ENCODE assay signal across 14 cellular contexts in the genomic region with DNA sequence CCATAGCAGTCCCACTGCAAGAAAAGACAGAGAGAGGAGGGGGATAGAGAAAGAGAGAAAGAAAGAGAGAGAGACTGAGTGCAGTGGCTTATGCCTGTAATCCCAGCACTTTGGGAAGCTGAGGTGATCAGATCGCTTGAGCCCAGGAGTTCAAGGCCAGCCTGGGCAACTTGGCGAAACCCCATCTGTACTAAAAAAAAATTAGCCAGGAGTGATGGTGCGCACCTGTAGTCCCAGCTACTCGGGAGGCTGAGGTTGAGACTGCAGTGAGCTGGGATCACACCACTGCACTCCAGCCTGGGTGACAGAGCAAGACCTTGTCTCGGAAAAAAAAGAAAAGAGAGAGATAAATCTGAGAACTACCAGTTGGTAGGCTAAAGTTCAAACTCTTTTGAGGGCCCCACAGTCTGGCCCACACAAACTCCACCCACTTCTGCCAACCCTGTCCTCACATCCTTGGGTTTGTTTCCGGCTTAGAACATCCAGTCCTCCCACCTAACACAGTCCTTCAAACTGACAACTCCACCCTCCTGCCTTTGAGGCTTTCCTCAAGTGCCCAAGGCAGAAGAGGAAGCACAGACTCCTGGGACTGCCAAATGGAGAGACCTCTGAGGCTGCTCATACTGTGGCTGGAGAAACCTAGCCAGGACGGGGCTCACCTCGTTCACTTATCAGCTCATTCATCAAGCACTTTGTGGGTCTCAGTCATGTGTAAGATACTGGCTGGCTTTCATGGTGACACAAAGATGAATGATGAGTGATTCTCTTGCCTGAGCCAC. TPM values are rescaled to one million over a fixed set of nuclear protein-coding genes. Genes with fewer than 3 reads are reported as not detected.
DNase-seq lines count a peak whose midpoint lies in the region; ATAC-seq and TF ChIP-seq lines count a peak whose summit lies in the region.
"Had no signal": no experiment of that assay in that cellular context is flagged by ENCODE, and none has a peak within 500 bp of the region (broad histone marks: within the 10 kb centered on the region; RNA-seq: fewer than 3 reads in every experiment).

No MANE protein-coding gene starts in this region.

- H3K36me3 Mint-ChIP-seq in progenitor cell of endocrine pancreas (ENCODE audit: insufficient read depth) = no peaks in the 10 kb centered on the region
- peaks cover 26 to 35% of the 10 kb centered on the region in 2 donors for H3K36me3 Mint-ChIP-seq in CD14-positive monocyte
- H3K36me3 Mint-ChIP-seq: WTC11 had no signal

- H3K4me1 Mint-ChIP-seq in progenitor cell of endocrine pancreas (ENCODE audit: low read depth) = peaks cover 13% of the 10 kb centered on the region
- peaks cover 8% of the 10 kb centered on the region for H3K4me1 Mint-ChIP-seq in CD14-positive monocyte

- H3K27me3 Mint-ChIP-seq in progenitor cell of endocrine pancreas (no peaks in the 10 kb centered on the region), CD14-positive monocyte (ENCODE audit: low read depth in 3 of 3) (no peaks in the 10 kb centered on the region)
- H3K27me3 Mint-ChIP-seq: memory B cell had no signal

- peak; percentile 53 for DNase-seq in activated CD8-positive, alpha-beta memory T cell treated with anti-CD3 and anti-CD28 coated beads for 24 hours
- no peak for DNase-seq in activated CD8-positive, alpha-beta memory T cell treated with anti-CD3 and anti-CD28 coated beads, Interleukin-2, amount 50 U/mL, for 4 hours
- DNase-seq in M059J (ENCODE audit: low read depth) (peak; percentile 58), amniotic epithelial cell (ENCODE audit: low read depth) (peak; percentile 58), progenitor cell of endocrine pancreas (ENCODE audit: low spot score, unreplicated experiment) (no peak), CD14-positive monocyte (ENCODE audit: low spot score) (no peak), SIG-M5 treated with dmso at 0.1 percent for 504 hours (lab: John Stamatoyannopoulos, UW; ENCODE audit: unreplicated experiment) (no peak)
- DNase-seq: ACHN, brain microvascular endothelial cell, NCI-H2227 treated with DMSO at 0.1 percent for 48 hours, nucleus accumbens had no signal

- no peak overlapping the region for H3K4me3 Mint-ChIP-seq in progenitor cell of endocrine pancreas (ENCODE audit: low read depth)
- H3K4me3 Mint-ChIP-seq in CD14-positive monocyte = no peak overlapping the region
- H3K4me3 Mint-ChIP-seq: memory B cell, WTC11 had no signal

- intact Hi-C loops in CD14-positive monocyte (cut with micrococcal nuclease) = no loop called here

- no peak for TF ChIP-seq CTCF in progenitor cell of endocrine pancreas (IDR thresholded peaks at IDR 0.05; ENCODE audit: unreplicated experiment)
- TF ChIP-seq CTCF in CD14-positive monocyte (IDR thresholded peaks at IDR 0.05) = no peak

- ATAC-seq in GM21515 (IDR thresholded peaks at IDR 0.05; ENCODE audit: unreplicated experiment) = no peak
- ATAC-seq: WTC11 had no signal

- H3K27ac Mint-ChIP-seq in progenitor cell of endocrine pancreas = peak overlapping the region; percentile 51
- peak overlapping the region in 1 of 7 donors; percentile 10 for H3K27ac Mint-ChIP-seq in CD14-positive monocyte
- H3K27ac Mint-ChIP-seq: memory B cell, WTC11 had no signal

- H3K9me3 Mint-ChIP-seq in progenitor cell of endocrine pancreas (ENCODE audit: low read depth) (no peaks in the 10 kb centered on the region), CD14-positive monocyte (no peaks in the 10 kb centered on the region)
- H3K9me3 Mint-ChIP-seq: memory B cell, WTC11 had no signal

RNA-seq across cellular contexts. Expression of a gene that starts 20.1 kb away (rescaled TPM):
- total RNA-seq in M059J (2014; rRNA removed; shearing (Covaris generic)) = not detected in 2 replicates
- total RNA-seq in progenitor cell of endocrine pancreas = 0.55 and 0.84 TPM in 2 replicates
- 1 to 10 TPM in 1 of 2 donors, under 1 TPM in 1; 0.77 to 1.5 TPM for polyA plus RNA-seq in CD14-positive monocyte

RNA-seq across cellular contexts. Expression of a gene that starts 35.6 kb away (rescaled TPM):
- total RNA-seq in M059J (2014; rRNA removed; shearing (Covaris generic)) = 13.5 and 27.0 TPM in 2 replicates
- total RNA-seq in progenitor cell of endocrine pancreas = 25.2 and 25.3 TPM in 2 replicates
- polyA plus RNA-seq in CD14-positive monocyte = 1 to 10 TPM; 5.0 to 7.0 TPM

RNA-seq across cellular contexts. Expression of a gene that starts 36.0 kb away (rescaled TPM):
- 33.7 and 38.9 TPM in 2 replicates for total RNA-seq in M059J (2014; rRNA removed; shearing (Covaris generic))
- 70.0 and 70.5 TPM in 2 replicates for total RNA-seq in progenitor cell of endocrine pancreas
- 10 to 100 TPM; 20.6 to 28.6 TPM for polyA plus RNA-seq in CD14-positive monocyte

RNA-seq across cellular contexts. Expression of a gene that starts 48.1 kb away (rescaled TPM):
- 63.2 and 72.0 TPM in 2 replicates for total RNA-seq in M059J (2014; rRNA removed; shearing (Covaris generic))
- total RNA-seq in progenitor cell of endocrine pancreas = 70.4 and 73.0 TPM in 2 replicates
- polyA plus RNA-seq in CD14-positive monocyte = 10 to 100 TPM; 78.6 to 84.1 TPM

Comparison
In these comparisons a context has a peak if more than half of its experiments do, and no peak if none do; other contexts are left out.
1. DNase-seq: peak in activated CD8-positive, alpha-beta memory T cell treated with anti-CD3 and anti-CD28 coated beads for 24 hours (single experiment), M059J (single experiment) and amniotic epithelial cell (single experiment); none in activated CD8-positive, alpha-beta memory T cell treated with anti-CD3 and anti-CD28 coated beads, Interleukin-2, amount 50 U/mL, for 4 hours (single experiment), progenitor cell of endocrine pancreas (single experiment), CD14-positive monocyte (single experiment) and SIG-M5 treated with dmso at 0.1 percent for 504 hours (single experiment).